21 cellular contexts compared by ENCODE assay signal in the genomic region with DNA sequence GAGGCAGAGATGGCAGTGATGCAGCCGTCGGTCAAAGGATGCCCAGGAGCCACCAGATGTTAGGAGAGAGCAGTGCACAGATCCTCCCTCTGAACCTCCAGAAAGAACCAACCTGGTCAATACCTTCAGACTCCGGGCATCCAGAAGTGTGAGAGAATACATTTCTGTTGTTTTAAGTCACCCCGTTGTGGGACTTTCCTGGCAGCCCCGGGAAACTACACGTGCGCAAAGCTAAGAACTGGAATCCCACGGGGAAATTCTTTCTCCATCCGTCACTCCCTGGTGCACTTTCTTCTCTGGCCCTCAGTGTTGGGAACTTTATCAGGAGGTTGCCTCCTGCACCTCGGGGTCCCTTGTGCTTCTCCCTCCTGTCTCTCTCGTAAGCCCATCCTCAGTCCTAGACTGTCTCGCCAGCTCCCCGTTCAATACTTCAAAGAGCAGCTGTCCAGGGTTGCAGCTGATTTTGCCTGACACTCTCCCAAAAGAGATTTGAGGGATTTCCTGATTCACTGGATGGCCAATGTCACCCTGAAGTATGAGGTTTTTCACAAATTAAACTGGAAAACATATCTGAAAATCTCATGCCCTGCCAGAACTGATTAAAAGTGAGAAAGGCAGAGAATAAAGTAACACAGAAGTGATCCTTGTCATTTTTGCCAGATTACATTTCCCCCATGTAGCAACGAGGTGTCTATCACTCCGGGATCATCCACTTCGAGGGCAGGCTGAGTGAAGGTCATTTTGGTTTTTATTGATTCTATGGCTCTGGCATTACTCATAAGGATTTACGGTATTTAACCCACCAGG.
DNase-seq lines count a peak whose midpoint lies in the region; ATAC-seq and TF ChIP-seq lines count a peak whose summit lies in the region.
"Had no signal": no experiment of that assay in that cellular context is flagged by ENCODE, and none has a peak within 500 bp of the region (broad histone marks: within the 10 kb centered on the region; RNA-seq: fewer than 3 reads in every experiment).

No MANE protein-coding gene starts in this region.

- H3K36me3 Mint-ChIP-seq in brain: no peaks in the 10 kb centered on the region
- peaks cover 3% of the 10 kb centered on the region for H3K36me3 Mint-ChIP-seq in mesothelial cell of epicardium
- H3K36me3 Mint-ChIP-seq in stimulated activated memory B cell treated with anti-CD40 and anti-IgM and Interleukin-4, amounts not matched to agents 10 μg/mL and 1 μg/mL and 100 μg/mL, for 72 hours: no peaks in the 10 kb centered on the region
- H3K36me3 Mint-ChIP-seq: activated naive CD4-positive, alpha-beta T cell treated with anti-CD3 and anti-CD28 coated beads, Interleukin-2, amount 50 U/mL, for 72 hours; immature natural killer cell had no signal

- peak overlapping the region; percentile 8; the same call in 1 of the 2 replicates for H3K27ac ChIP-seq in SJCRH30

- H3K27ac Mint-ChIP-seq in brain (peak overlapping the region in 3 of 5 experiments; percentile 30 to 87 (median 86)), mesothelial cell of epicardium (peak overlapping the region; percentile 82)
- no peak overlapping the region for H3K27ac Mint-ChIP-seq in stimulated activated memory B cell treated with anti-CD40 and anti-IgM and Interleukin-4, amounts not matched to agents 10 μg/mL and 1 μg/mL and 100 μg/mL, for 72 hours
- H3K27ac Mint-ChIP-seq: activated naive CD4-positive, alpha-beta T cell treated with anti-CD3 and anti-CD28 coated beads, Interleukin-2, amount 50 U/mL, for 72 hours; B cell had no signal

- peak; percentile 38 for ATAC-seq in stimulated activated memory B cell treated with anti-CD40 and anti-IgM and Interleukin-4, amounts not matched to agents 10 μg/mL and 1 μg/mL and 100 μg/mL, for 72 hours
- ATAC-seq: activated naive CD4-positive, alpha-beta T cell treated with anti-CD3 and anti-CD28 coated beads, Interleukin-2, amount 50 U/mL, for 72 hours had no signal

- H3K36me3 ChIP-seq in SJCRH30: no peaks in the 10 kb centered on the region

- no peaks in the 10 kb centered on the region for H3K27me3 ChIP-seq in SJCRH30

- H3K4me1 ChIP-seq in SJCRH30: peaks cover 10% of the 10 kb centered on the region; the same call in 1 of the 2 replicates

- H3K9me3 Mint-ChIP-seq in brain (peaks cover 0 to 3% (median 0%) of the 10 kb centered on the region in 5 experiments), mesothelial cell of epicardium (peaks cover 4% of the 10 kb centered on the region)
- no peaks in the 10 kb centered on the region for H3K9me3 Mint-ChIP-seq in stimulated activated memory B cell treated with anti-CD40 and anti-IgM and Interleukin-4, amounts not matched to agents 10 μg/mL and 1 μg/mL and 100 μg/mL, for 72 hours
- H3K9me3 Mint-ChIP-seq: activated naive CD4-positive, alpha-beta T cell treated with anti-CD3 and anti-CD28 coated beads, Interleukin-2, amount 50 U/mL, for 72 hours; neural crest cell had no signal

- peak overlapping the region; percentile 34 for H3K4me3 ChIP-seq in SJCRH30

- DNase-seq in SJCRH30 (peak; percentile 46 to 61), mesothelial cell of epicardium (ENCODE audit: low spot score in 2 of 2, unreplicated experiment in 2 of 2) (no peak), NOMO-1 (lab: John Stamatoyannopoulos, UW; ENCODE audit: unreplicated experiment in 2 of 2) (no peak), COLO668 (lab: John Stamatoyannopoulos, UW; ENCODE audit: unreplicated experiment) (no peak), amniotic stem cell (lab: John Stamatoyannopoulos, UW) (no peak)
- DNase-seq: activated CD4-positive, CD25-positive, alpha-beta regulatory T cell; activated T-cell treated with anti-CD3 and anti-CD28 coated beads, Interleukin-2, amount 50 U/mL, for 48 hours; effector CD4-positive, alpha-beta T cell; EL; immature natural killer cell; Kasumi-1; mesendoderm; NCI-H1105; NCI-H2107; NCI-H526 treated with DMSO at 0.1 percent for 48 hours; T-helper 2 cell had no signal

- no peaks in the 10 kb centered on the region for H3K9me3 ChIP-seq in SJCRH30 (replicated peaks)

- H3K27me3 Mint-ChIP-seq in brain: no peaks in the 10 kb centered on the region
- H3K27me3 Mint-ChIP-seq in mesothelial cell of epicardium (ENCODE audit: low read depth): no peaks in the 10 kb centered on the region
- H3K27me3 Mint-ChIP-seq in stimulated activated memory B cell treated with anti-CD40 and anti-IgM and Interleukin-4, amounts not matched to agents 10 μg/mL and 1 μg/mL and 100 μg/mL, for 72 hours: peaks cover 8% of the 10 kb centered on the region
- H3K27me3 Mint-ChIP-seq: B cell had no signal

- H3K4me3 Mint-ChIP-seq in brain: peak overlapping the region in 2 of 5 experiments; percentile 43 to 66
- no peak overlapping the region for H3K4me3 Mint-ChIP-seq in mesothelial cell of epicardium
- no peak overlapping the region for H3K4me3 Mint-ChIP-seq in stimulated activated memory B cell treated with anti-CD40 and anti-IgM and Interleukin-4, amounts not matched to agents 10 μg/mL and 1 μg/mL and 100 μg/mL, for 72 hours
- H3K4me3 Mint-ChIP-seq: B cell, immature natural killer cell, neural crest cell had no signal

- H3K4me1 Mint-ChIP-seq in brain (peaks cover 35% of the 10 kb centered on the region), mesothelial cell of epicardium (peaks cover 31% of the 10 kb centered on the region)
- no peaks in the 10 kb centered on the region for H3K4me1 Mint-ChIP-seq in stimulated activated memory B cell treated with anti-CD40 and anti-IgM and Interleukin-4, amounts not matched to agents 10 μg/mL and 1 μg/mL and 100 μg/mL, for 72 hours

- no peak for TF ChIP-seq CTCF in brain (conservative IDR thresholded peaks at IDR 0.05)
- no peak for TF ChIP-seq CTCF in mesothelial cell of epicardium (IDR thresholded peaks at IDR 0.05; ENCODE audit: unreplicated experiment)

Comparison
In these comparisons a context has a peak if more than half of its experiments do, and no peak if none do; other contexts are left out.
1. DNase-seq: peak in SJCRH30 (2 of 2); none in mesothelial cell of epicardium (0 of 2), NOMO-1 (0 of 2), COLO668 (single experiment) and amniotic stem cell (single experiment).